In genomic region chr2:159381574-159381973, GRCh38 we compare ENCODE assay signal across 14 cellular contexts.
DNase-seq lines count a peak whose midpoint lies in the region; ATAC-seq and TF ChIP-seq lines count a peak whose summit lies in the region.
"Had no signal": no experiment of that assay in that cellular context is flagged by ENCODE, and none has a peak within 500 bp of the region (broad histone marks: within the 10 kb centered on the region; RNA-seq: fewer than 3 reads in every experiment).

No MANE protein-coding gene starts in this region.

- peaks cover 24% of the 10 kb centered on the region for H3K36me3 Mint-ChIP-seq in mesothelial cell of epicardium

- H3K4me3 ChIP-seq in coronary artery = no peak overlapping the region
- H3K4me3 ChIP-seq: GM23248, psoas muscle, suprapubic skin had no signal

- no peaks in the 10 kb centered on the region for H3K27me3 Mint-ChIP-seq in mesothelial cell of epicardium (ENCODE audit: low read depth)

- H3K27ac ChIP-seq in coronary artery = no peak overlapping the region
- H3K27ac ChIP-seq: GM23248, psoas muscle, suprapubic skin had no signal

- ATAC-seq in GM18508 (IDR thresholded peaks at IDR 0.05; ENCODE audit: insufficient read depth, unreplicated experiment) = peak; percentile 81
- peak; percentile 77 for ATAC-seq in GM21737 (IDR thresholded peaks at IDR 0.05; ENCODE audit: unreplicated experiment)
- ATAC-seq: psoas muscle had no signal

- H3K4me1 Mint-ChIP-seq in mesothelial cell of epicardium = no peaks in the 10 kb centered on the region
- H3K4me1 Mint-ChIP-seq: CD14-positive monocyte had no signal

- H3K4me3 Mint-ChIP-seq in mesothelial cell of epicardium = no peak overlapping the region
- H3K4me3 Mint-ChIP-seq: CD14-positive monocyte; T-helper 1 cell treated with Interleukin-12 subunit alpha and Interleukin-12 subunit beta and Interleukin-4 antibody, amounts not matched to agents 30 μg/mL and 1 μg/mL, for 36 hours had no signal

- H3K9me3 Mint-ChIP-seq in mesothelial cell of epicardium = no peaks in the 10 kb centered on the region
- H3K9me3 Mint-ChIP-seq: CD14-positive monocyte; T-helper 1 cell treated with Interleukin-12 subunit alpha and Interleukin-12 subunit beta and Interleukin-4 antibody, amounts not matched to agents 30 μg/mL and 1 μg/mL, for 36 hours had no signal

- DNase-seq in HT1080 (ENCODE audit: low read depth) (peak; percentile 14), iris pigment epithelial cell (ENCODE audit: low read depth) (peak; percentile 11), NCI-H774 (lab: John Stamatoyannopoulos, UW) (no peak), coronary artery (ENCODE audit: low spot score) (no peak), mesothelial cell of epicardium (ENCODE audit: low spot score in 2 of 2, unreplicated experiment in 2 of 2) (no peak), DMS53 treated with DMSO at 0.1 percent for 48 hours (lab: John Stamatoyannopoulos, UW; ENCODE audit: unreplicated experiment) (no peak)
- DNase-seq: activated CD8-positive, alpha-beta memory T cell treated with anti-CD3 and anti-CD28 coated beads for 24 hours; GM23248; psoas muscle had no signal

- H3K27ac Mint-ChIP-seq in mesothelial cell of epicardium = no peak overlapping the region
- H3K27ac Mint-ChIP-seq: CD14-positive monocyte; T-helper 1 cell treated with Interleukin-12 subunit alpha and Interleukin-12 subunit beta and Interleukin-4 antibody, amounts not matched to agents 30 μg/mL and 1 μg/mL, for 36 hours had no signal

- TF ChIP-seq CTCF in coronary artery (IDR thresholded peaks at IDR 0.05) = no peak
- TF ChIP-seq CTCF in mesothelial cell of epicardium (IDR thresholded peaks at IDR 0.05; ENCODE audit: unreplicated experiment) = no peak

Comparison
In these comparisons a context has a peak if more than half of its experiments do, and no peak if none do; other contexts are left out.
1. DNase-seq: peak in HT1080 (single experiment) and iris pigment epithelial cell (single experiment); none in NCI-H774 (single experiment), coronary artery (single experiment), mesothelial cell of epicardium (0 of 2) and DMS53 treated with DMSO at 0.1 percent for 48 hours (single experiment).